ENCODE assay signal across 19 cellular contexts in genomic region chr2:237333748-237334147, GRCh38.
"Had no signal": no experiment of that assay in that cellular context is flagged by ENCODE, and none has a peak within 500 bp of the region (broad histone marks: within the 10 kb centered on the region; RNA-seq: fewer than 3 reads in every experiment).

No MANE protein-coding gene starts in this region.

- H3K9me3 ChIP-seq: adrenal gland, gastrocnemius medialis, heart right ventricle, ovary, SK-N-SH, tibial artery had no signal

- H3K4me2 ChIP-seq: SK-N-SH had no signal

- H3K4me1 Mint-ChIP-seq: activated CD4-positive, alpha-beta memory T cell treated with anti-CD3 and anti-CD28 coated beads, Interleukin-2, amount 10 ng/mL, durations not matched to agents 7 days and 5 days; T-cell had no signal

- H3K27me3 ChIP-seq: adrenal gland, cardiac muscle cell, gastrocnemius medialis, heart right ventricle, ovary, tibial artery had no signal

- H3K4me3 Mint-ChIP-seq: activated CD4-positive, alpha-beta memory T cell treated with anti-CD3 and anti-CD28 coated beads, Interleukin-2, amount 10 ng/mL, durations not matched to agents 7 days and 5 days; activated T-cell treated with anti-CD3 and anti-CD28 coated beads, Interleukin-2, amount 50 U/mL, for 24 hours; T-cell had no signal

- ATAC-seq: gastrocnemius medialis, T-cell had no signal

- H3K36me3 ChIP-seq: adrenal gland, cardiac muscle cell, gastrocnemius medialis had no signal

- DNase-seq: activated CD4-positive, alpha-beta memory T cell treated with anti-CD3 and anti-CD28 coated beads, Interleukin-2, amount 10 ng/mL, durations not matched to agents 7 days and 5 days; activated CD4-positive, alpha-beta T cell treated with anti-CD3 and anti-CD28 coated beads for 4 hours; activated effector memory CD4-positive, alpha-beta T cell treated with Interleukin-2 at 50 U/mL for 16 hours; activated naive CD4-positive, alpha-beta T cell treated with anti-CD3 and anti-CD28 coated beads, Interleukin-2, amount 50 U/mL, for 16 hours; activated T-cell treated with anti-CD3 and anti-CD28 coated beads, Interleukin-2, amount 50 U/mL, for 24 hours; adrenal gland; gastrocnemius medialis; heart right ventricle; left ventricle myocardium superior; ovary; SK-N-SH; stimulated activated CD4-positive, alpha-beta T cell treated with anti-CD3 and anti-CD28 coated beads, Interleukin-12 subunit alpha, Interleukin-12 subunit beta, amount 100 ng/mL, for 4 hours; stimulated activated CD4-positive, alpha-beta T cell treated with anti-CD3 and anti-CD28 coated beads, Interleukin-2, amount 100 ng/mL, for 24 hours; T-cell; T1000; tibial artery had no signal

- H3K9me3 Mint-ChIP-seq: activated CD4-positive, alpha-beta memory T cell treated with anti-CD3 and anti-CD28 coated beads, Interleukin-2, amount 10 ng/mL, durations not matched to agents 7 days and 5 days; activated T-cell treated with anti-CD3 and anti-CD28 coated beads, Interleukin-2, amount 50 U/mL, for 24 hours; T-cell had no signal

- H3K27me3 Mint-ChIP-seq: activated CD4-positive, alpha-beta memory T cell treated with anti-CD3 and anti-CD28 coated beads, Interleukin-2, amount 10 ng/mL, durations not matched to agents 7 days and 5 days; activated T-cell treated with anti-CD3 and anti-CD28 coated beads, Interleukin-2, amount 50 U/mL, for 24 hours; T-cell had no signal

- H3K9me2 ChIP-seq: SK-N-SH had no signal

- H3K4me3 ChIP-seq: adrenal gland, cardiac muscle cell, gastrocnemius medialis, heart right ventricle, ovary, tibial artery had no signal

- H3K4me1 ChIP-seq: adrenal gland, tibial artery had no signal

- H3K9ac ChIP-seq: SK-N-SH had no signal

- H3K27ac ChIP-seq: adrenal gland, cardiac muscle cell, epithelial cell of prostate, ovary, VCaP had no signal
